9 cellular contexts compared by ENCODE assay signal in genomic region chr20:1299522-1299921, GRCh38. TPM values are rescaled to one million over a fixed set of nuclear protein-coding genes. Genes with fewer than 3 reads are reported as not detected.
DNase-seq lines count a peak whose midpoint lies in the region; ATAC-seq and TF ChIP-seq lines count a peak whose summit lies in the region.
"Had no signal": no experiment of that assay in that cellular context is flagged by ENCODE, and none has a peak within 500 bp of the region (broad histone marks: within the 10 kb centered on the region; RNA-seq: fewer than 3 reads in every experiment).

No MANE protein-coding gene starts in this region.

- H3K27ac ChIP-seq in DOHH2 (ENCODE audit: low read depth, low read length) (no peak overlapping the region), KMS-11 (no peak overlapping the region), OCI-LY7 (ENCODE audit: low read depth, low read length, poor library complexity, severe bottlenecking) (no peak overlapping the region)

- H3F3A ChIP-seq in DOHH2 (ENCODE audit: control insufficient read depth, insufficient read depth), result peaks cover 2% of the 10 kb centered on the region; the same call in 1 of the 2 replicates

- intact Hi-C loops in OCI-LY7 (cut with micrococcal nuclease; ENCODE audit: unreplicated experiment), result no loop called here
- intact Hi-C loops in activated T-helper 2 cell treated with anti-CD3 and anti-CD28 coated beads, Interferon-gamma antibody, Interleukin-2, Interleukin-4, amounts not matched to agents 10 μg/mL and 5 μg/mL and 100 μg/mL, durations not matched to agents 14 hours and 24 hours and 36 hours (cut with micrococcal nuclease), result no loop called here

- H3K4me2 ChIP-seq in DOHH2 (ENCODE audit: low read length) (no peak overlapping the region), KMS-11 (no peak overlapping the region), OCI-LY7 (ENCODE audit: low read length) (no peak overlapping the region)

- H3K4me3 ChIP-seq in DOHH2 (ENCODE audit: low read length) (no peak overlapping the region), KMS-11 (IDR thresholded peaks at IDR 0.05; ENCODE audit: insufficient read depth, low read depth, low read length) (no peak overlapping the region), OCI-LY7 (ENCODE audit: low read depth, low read length, poor library complexity, severe bottlenecking) (no peak overlapping the region)

- peak overlapping the region in 8 of 10 donors; percentile 44 to 88 (median 72) for H3K4me3 Mint-ChIP-seq in naive thymus-derived CD8-positive, alpha-beta T cell
- no peak overlapping the region for H3K4me3 Mint-ChIP-seq in activated T-helper 2 cell treated with anti-CD3 and anti-CD28 coated beads, Interferon-gamma antibody, Interleukin-2, Interleukin-4, amounts not matched to agents 10 μg/mL and 5 μg/mL and 100 μg/mL, durations not matched to agents 14 hours and 24 hours and 36 hours (ENCODE audit: low read depth)

- BruUV-seq in OCI-LY7 (replicated peaks; lab: Mats Ljungman, UMichigan), result no TSS peak

- H3K4me1 ChIP-seq in DOHH2 (ENCODE audit: control insufficient read depth, low read length) (no peaks in the 10 kb centered on the region), KMS-11 (ENCODE audit: low read depth, poor library complexity, severe bottlenecking) (no peaks in the 10 kb centered on the region), OCI-LY7 (ENCODE audit: insufficient read depth, low read length, poor library complexity, severe bottlenecking) (no peaks in the 10 kb centered on the region)

- H2AFZ ChIP-seq in KMS-11 (ENCODE audit: low read depth) (no peak overlapping the region), OCI-LY7 (ENCODE audit: low read length) (no peak overlapping the region)

- H3K79me2 ChIP-seq in DOHH2 (ENCODE audit: control insufficient read depth, low read length) (no peaks in the 10 kb centered on the region), KMS-11 (ENCODE audit: insufficient read depth, low read depth) (no peaks in the 10 kb centered on the region), OCI-LY7 (ENCODE audit: insufficient read depth, low read depth, low read length) (no peaks in the 10 kb centered on the region)

- H3K27me3 ChIP-seq in DOHH2 (ENCODE audit: control insufficient read depth, low read length), result no peaks in the 10 kb centered on the region
- H3K27me3 ChIP-seq in KMS-11 (ENCODE audit: insufficient read depth, low read depth), result no peaks in the 10 kb centered on the region

- DNase-seq in activated naive CD4-positive, alpha-beta T cell treated with Interleukin-2 at 50 U/mL for 16 hours, result peak; percentile 34
- DNase-seq in naive thymus-derived CD8-positive, alpha-beta T cell, result peak in 6 of 10 donors; percentile 12 to 64 (median 40)
- DNase-seq in OCI-LY7 (ENCODE audit: low spot score), result no peak
- no peak for DNase-seq in activated T-helper 2 cell treated with anti-CD3 and anti-CD28 coated beads, Interferon-gamma antibody, Interleukin-2, Interleukin-4, amounts not matched to agents 10 μg/mL and 5 μg/mL and 100 μg/mL, durations not matched to agents 14 hours and 24 hours and 36 hours (ENCODE audit: low spot score)
- DNase-seq: midbrain had no signal

- H4K20me1 ChIP-seq in DOHH2 (ENCODE audit: control insufficient read depth, insufficient read depth, low read depth, low read length) (no peaks in the 10 kb centered on the region), KMS-11 (ENCODE audit: insufficient read depth) (no peaks in the 10 kb centered on the region), OCI-LY7 (ENCODE audit: insufficient read depth, low read length) (no peaks in the 10 kb centered on the region)

- no peaks in the 10 kb centered on the region for H3K27me3 Mint-ChIP-seq in naive thymus-derived CD8-positive, alpha-beta T cell
- H3K27me3 Mint-ChIP-seq in activated T-helper 2 cell treated with anti-CD3 and anti-CD28 coated beads, Interferon-gamma antibody, Interleukin-2, Interleukin-4, amounts not matched to agents 10 μg/mL and 5 μg/mL and 100 μg/mL, durations not matched to agents 14 hours and 24 hours and 36 hours (ENCODE audit: low read depth), result no peaks in the 10 kb centered on the region

- TF ChIP-seq CTCF in DOHH2 (IDR thresholded peaks at IDR 0.05; ENCODE audit: low read depth, low read length, poor library complexity, severe bottlenecking), result peak; percentile 60
- 0 out of 2 replicates have a peak, but pooled peaks have one; percentile 17 for TF ChIP-seq CTCF in KMS-11 (conservative IDR thresholded peaks at IDR 0.05; ENCODE audit: low read depth, low read length)
- no peak for TF ChIP-seq CTCF in OCI-LY7 (conservative IDR thresholded peaks at IDR 0.05; ENCODE audit: low read length)

- no peaks in the 10 kb centered on the region for H3K9me3 Mint-ChIP-seq in naive thymus-derived CD8-positive, alpha-beta T cell
- H3K9me3 Mint-ChIP-seq in activated T-helper 2 cell treated with anti-CD3 and anti-CD28 coated beads, Interferon-gamma antibody, Interleukin-2, Interleukin-4, amounts not matched to agents 10 μg/mL and 5 μg/mL and 100 μg/mL, durations not matched to agents 14 hours and 24 hours and 36 hours, result no peaks in the 10 kb centered on the region

- peaks cover 0 to 54% (median 12%) of the 10 kb centered on the region in 3 donors for H3K36me3 Mint-ChIP-seq in naive thymus-derived CD8-positive, alpha-beta T cell
- H3K36me3 Mint-ChIP-seq in activated T-helper 2 cell treated with anti-CD3 and anti-CD28 coated beads, Interferon-gamma antibody, Interleukin-2, Interleukin-4, amounts not matched to agents 10 μg/mL and 5 μg/mL and 100 μg/mL, durations not matched to agents 14 hours and 24 hours and 36 hours (ENCODE audit: low read depth), result no peaks in the 10 kb centered on the region

- H3K9me3 ChIP-seq in DOHH2 (ENCODE audit: control insufficient read depth, insufficient read depth, low read length) (no peaks in the 10 kb centered on the region), OCI-LY7 (ENCODE audit: low read length) (no peaks in the 10 kb centered on the region)

- no peaks in the 10 kb centered on the region for H3K9me2 ChIP-seq in DOHH2 (replicated peaks; ENCODE audit: control insufficient read depth, low read length)
- H3K9me2 ChIP-seq in OCI-LY7 (ENCODE audit: insufficient read depth, low read length), result no peaks in the 10 kb centered on the region

- POLR2A ChIA-PET in naive thymus-derived CD8-positive, alpha-beta T cell (lab: Charles Lee), result interaction anchor here (1.8 to 2.2 kb wide), 2 partner anchors 13 to 32 kb away, joined by 4 to 14 read pairs; no protein-coding TSS in a partner anchor
- POLR2A ChIA-PET in OCI-LY7 (lab: Charles Lee), result no interaction called here

- peak overlapping the region in 9 of 10 donors; percentile 47 to 98 (median 90) for H3K27ac Mint-ChIP-seq in naive thymus-derived CD8-positive, alpha-beta T cell
- H3K27ac Mint-ChIP-seq in activated T-helper 2 cell treated with anti-CD3 and anti-CD28 coated beads, Interferon-gamma antibody, Interleukin-2, Interleukin-4, amounts not matched to agents 10 μg/mL and 5 μg/mL and 100 μg/mL, durations not matched to agents 14 hours and 24 hours and 36 hours, result no peak overlapping the region

- peaks cover 27 to 53% (median 37%) of the 10 kb centered on the region in 4 donors for H3K4me1 Mint-ChIP-seq in naive thymus-derived CD8-positive, alpha-beta T cell
- H3K4me1 Mint-ChIP-seq in activated T-helper 2 cell treated with anti-CD3 and anti-CD28 coated beads, Interferon-gamma antibody, Interleukin-2, Interleukin-4, amounts not matched to agents 10 μg/mL and 5 μg/mL and 100 μg/mL, durations not matched to agents 14 hours and 24 hours and 36 hours (ENCODE audit: low read depth), result peaks cover 15% of the 10 kb centered on the region

- H3K36me3 ChIP-seq in DOHH2 (ENCODE audit: control insufficient read depth, low read length) (no peaks in the 10 kb centered on the region), KMS-11 (ENCODE audit: insufficient read depth) (no peaks in the 10 kb centered on the region), OCI-LY7 (ENCODE audit: insufficient read depth, low read length) (no peaks in the 10 kb centered on the region)

- peak; percentile 59 to 66 for ATAC-seq in naive thymus-derived CD8-positive, alpha-beta T cell
- ATAC-seq in GM19395 (IDR thresholded peaks at IDR 0.05; ENCODE audit: unreplicated experiment) (no peak), HG03432 (IDR thresholded peaks at IDR 0.05; ENCODE audit: unreplicated experiment) (no peak)

- CTCF ChIA-PET in OCI-LY7 (lab: Charles Lee; ENCODE audit: unreplicated experiment), result no interaction called here

- no peak overlapping the region for H3K9ac ChIP-seq in KMS-11

RNA-seq across cellular contexts. Expression of gene SDCBP2, which starts 29.4 kb away (rescaled TPM):
- 1 to 10 TPM; 2.7 to 3.3 TPM for total RNA-seq in naive thymus-derived CD8-positive, alpha-beta T cell
- polyA plus RNA-seq in naive thymus-derived CD8-positive, alpha-beta T cell, result 1 to 10 TPM in 1 of 3 donors, under 1 TPM in 2; 0.81 to 1.5 (median 0.98) TPM
- 1.8 and 2.8 TPM in 2 replicates for total RNA-seq in OCI-LY7 (2014; rRNA removed; shearing (Covaris generic))
- total RNA-seq in OCI-LY7 (2022), result 2.5 and 2.6 TPM in 2 replicates
- total RNA-seq in activated T-helper 2 cell treated with anti-CD3 and anti-CD28 coated beads, Interferon-gamma antibody, Interleukin-2, Interleukin-4, amounts not matched to agents 10 μg/mL and 5 μg/mL and 100 μg/mL, durations not matched to agents 14 hours and 24 hours and 36 hours, result 3.2 and 4.1 TPM in 2 replicates

RNA-seq across cellular contexts. Expression of gene SNPH, which starts 33.4 kb away (rescaled TPM):
- 10 to 100 TPM; 25.7 to 26.6 TPM for total RNA-seq in naive thymus-derived CD8-positive, alpha-beta T cell
- 10 to 100 TPM in 1 of 3 donors, 1 to 10 TPM in 2; 5.2 to 13.5 (median 6.3) TPM for polyA plus RNA-seq in naive thymus-derived CD8-positive, alpha-beta T cell
- total RNA-seq in OCI-LY7 (2014; rRNA removed; shearing (Covaris generic)), result 0.10 TPM in 1 of 2 replicates, not detected in the other
- total RNA-seq in OCI-LY7 (2022), result not detected in 2 replicates
- 2.7 and 3.1 TPM in 2 replicates for total RNA-seq in activated T-helper 2 cell treated with anti-CD3 and anti-CD28 coated beads, Interferon-gamma antibody, Interleukin-2, Interleukin-4, amounts not matched to agents 10 μg/mL and 5 μg/mL and 100 μg/mL, durations not matched to agents 14 hours and 24 hours and 36 hours

Comparison
In these comparisons a context has a peak if more than half of its experiments do, and no peak if none do; other contexts are left out.
1. DNase-seq: peak in activated naive CD4-positive, alpha-beta T cell treated with Interleukin-2 at 50 U/mL for 16 hours (single experiment) and naive thymus-derived CD8-positive, alpha-beta T cell (6 of 10); none in OCI-LY7 (single experiment) and activated T-helper 2 cell treated with anti-CD3 and anti-CD28 coated beads, Interferon-gamma antibody, Interleukin-2, Interleukin-4, amounts not matched to agents 10 μg/mL and 5 μg/mL and 100 μg/mL, durations not matched to agents 14 hours and 24 hours and 36 hours (single experiment).
2. ATAC-seq: peak in naive thymus-derived CD8-positive, alpha-beta T cell (2 of 2); none in GM19395 (single experiment) and HG03432 (single experiment).